8 cellular contexts compared by ENCODE assay signal in the genomic region with DNA sequence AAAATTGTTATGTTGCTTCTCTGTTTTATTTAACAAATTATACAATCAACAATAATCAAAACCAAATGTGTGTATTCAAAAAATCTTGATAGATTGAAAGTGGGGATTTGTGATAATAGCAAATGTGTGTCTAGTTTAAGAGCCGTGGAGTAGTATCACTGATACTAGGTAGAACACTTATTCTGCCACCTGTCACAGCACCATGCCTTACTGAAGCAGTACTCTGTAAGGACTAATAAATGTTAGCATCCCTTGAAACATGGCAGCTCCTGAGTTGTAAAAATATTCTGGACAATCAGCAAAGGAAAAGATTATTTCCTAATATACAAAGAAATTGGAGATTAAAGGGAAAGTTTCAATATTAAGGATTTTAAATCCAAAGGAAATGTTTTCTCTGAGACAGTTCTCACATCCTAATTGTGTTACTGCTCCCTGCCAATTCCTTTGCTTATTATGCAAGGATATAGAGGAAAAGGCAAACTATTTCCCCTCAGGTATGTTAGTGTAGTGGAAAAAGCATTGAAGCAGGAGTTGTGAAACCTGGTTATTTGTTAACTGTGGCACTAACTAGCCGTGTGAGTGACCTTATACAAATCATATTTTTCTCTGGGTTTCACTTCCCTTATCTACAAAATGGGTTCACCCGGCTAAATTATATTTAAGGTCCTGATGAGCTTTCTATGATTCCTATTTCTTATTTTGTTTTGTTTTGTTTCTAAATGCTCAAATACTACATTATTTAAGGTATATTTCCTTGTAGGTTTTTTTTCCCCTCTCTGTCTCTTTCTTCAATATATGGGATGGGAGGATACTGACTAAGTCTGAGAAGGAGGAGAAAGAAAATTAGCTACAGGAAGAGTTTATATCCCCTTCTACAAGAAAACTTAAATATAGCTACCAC.
DNase-seq lines count a peak whose midpoint lies in the region; ATAC-seq, FAIRE-seq and TF ChIP-seq lines count a peak whose summit lies in the region.

No MANE protein-coding gene starts in this region.

- H3K4me1 Mint-ChIP-seq in T-cell: no peaks in the 10 kb centered on the region

- no peak for TF ChIP-seq POLR2A in GM18505 (IDR thresholded peaks at IDR 0.05; ENCODE audit: borderline replicate concordance, extremely low read depth, insufficient read depth, insufficient read length)

- H3K27me3 Mint-ChIP-seq in T-cell: no peaks in the 10 kb centered on the region

- CTCF ChIA-PET in T-cell (lab: Charles Lee): interaction anchor here in 1 of 2 donors (1.6 kb wide), 1 partner anchor 11 kb away, joined by 3 read pairs; no protein-coding TSS in a partner anchor

- POLR2A ChIA-PET in T-cell (lab: Charles Lee): no interaction called here

- FAIRE-seq in RCC 7860 (lab: Jason Lieb, UNC): peak; percentile 20

- peaks cover 3 to 4% (median 4%) of the 10 kb centered on the region in 3 donors for H3K9me3 Mint-ChIP-seq in T-cell

- H3K4me3 Mint-ChIP-seq in T-cell: no peak overlapping the region

- H3K36me3 Mint-ChIP-seq in T-cell: no peaks in the 10 kb centered on the region

- H3K27ac Mint-ChIP-seq in T-cell: no peak overlapping the region

- peak; percentile 86 for ATAC-seq in GM18505 (IDR thresholded peaks at IDR 0.05; ENCODE audit: unreplicated experiment)
- ATAC-seq in HG02759 (IDR thresholded peaks at IDR 0.05; ENCODE audit: unreplicated experiment): peak; percentile 82
- no peak for ATAC-seq in T-cell (replicated peaks in 1 of 4)
- no peak for ATAC-seq in activated CD4-positive, CD25-positive, alpha-beta regulatory T cell treated with anti-CD3 and anti-CD28 coated beads, Interleukin-2, amount 50 U/mL, for 24 hours

- DNase-seq in RCC 7860 (ENCODE audit: low spot score): no peak
- peak; percentile 82 for DNase-seq in kidney glomerular epithelial cell (lab: John Stamatoyannopoulos, UW)
- no peak for DNase-seq in NCI-H1105 treated with DMSO at 0.1 percent for 48 hours (lab: John Stamatoyannopoulos, UW)
- no peak for DNase-seq in T-cell
- no peak for DNase-seq in NCI-H82 treated with DMSO at 0.1 percent for 48 hours (lab: John Stamatoyannopoulos, UW; ENCODE audit: unreplicated experiment)

Comparison
In these comparisons a context has a peak if more than half of its experiments do, and no peak if none do; other contexts are left out.
1. ATAC-seq: peak in GM18505 (single experiment) and HG02759 (single experiment); none in T-cell (0 of 4) and activated CD4-positive, CD25-positive, alpha-beta regulatory T cell treated with anti-CD3 and anti-CD28 coated beads, Interleukin-2, amount 50 U/mL, for 24 hours (0 of 2).